Comparison of ENCODE assay signal across 1 cellular context in genomic region chr11:59968395-59968783, GRCh38.
A peak's percentile ranks its signal among the peaks of the same experiment; 100 is the strongest.
TF ChIP-seq lines count a peak whose summit lies in the region.

No MANE protein-coding gene starts in this region.

TF ChIP-seq in K562, 482 proteins besides CTCF, POLR2A, EP300 and RAD21 (continued from another document):
- 0 out of 2 replicates have a peak, but pooled peaks have one; percentile 41 for TF ChIP-seq HDAC8 (tag; IDR thresholded peaks at IDR 0.05)
- TF ChIP-seq BRD9 (IDR thresholded peaks at IDR 0.05; ENCODE audit: low read depth, partially characterized antibody) = peak; percentile 8
- no peak for TF ChIP-seq RERE (CRISPR knock-in tag; IDR thresholded peaks at IDR 0.05; ENCODE audit: borderline replicate concordance)
- TF ChIP-seq ZNF175 (CRISPR knock-in tag; IDR thresholded peaks at IDR 0.05; ENCODE audit: low read depth) = 0 out of 2 replicates have a peak, but pooled peaks have one; percentile 41
- TF ChIP-seq SMAD3 (CRISPR knock-in tag; conservative IDR thresholded peaks at IDR 0.05) = peak; percentile 3; the same call in 1 of the 2 replicates
- TF ChIP-seq CEBPG (CRISPR knock-in tag; IDR thresholded peaks at IDR 0.05) = no peak
- TF ChIP-seq CEBPG (tag; conservative IDR thresholded peaks at IDR 0.05 in 1 of 2, IDR thresholded peaks at IDR 0.05 in 1 of 2) = peak in 1 of 2 experiments; percentile 5; a peak in 1 of 4 replicates
- 0 out of 2 replicates have a peak, but pooled peaks have one; percentile 20 for TF ChIP-seq SMAD4 (CRISPR knock-in tag; conservative IDR thresholded peaks at IDR 0.05)
- peak; percentile 25; the same call in 1 of the 2 replicates for TF ChIP-seq ZNF589 (CRISPR knock-in tag; IDR thresholded peaks at IDR 0.05; ENCODE audit: low read depth)
- peak; percentile 29; the same call in 1 of the 2 replicates for TF ChIP-seq RBFOX2 (IDR thresholded peaks at IDR 0.05; ENCODE audit: low read depth, low read length)
- TF ChIP-seq GATA2 (CRISPR knock-in tag; IDR thresholded peaks at IDR 0.05) = no peak
- TF ChIP-seq ZEB2 (IDR thresholded peaks at IDR 0.05) = 0 out of 2 replicates have a peak, but pooled peaks have one; percentile 7
- no peak for TF ChIP-seq MTF1 (CRISPR knock-in tag; IDR thresholded peaks at IDR 0.05; ENCODE audit: borderline replicate concordance)
- TF ChIP-seq NR2C2 (CRISPR knock-in tag; IDR thresholded peaks at IDR 0.05) = no peak
- peak; percentile 43; the same call in 1 of the 2 replicates for TF ChIP-seq NR2C2 (tag; IDR thresholded peaks at IDR 0.05)
- TF ChIP-seq ZNF311 (CRISPR knock-in tag; IDR thresholded peaks at IDR 0.05) = peak; percentile 43; the same call in 1 of the 2 replicates
- no peak for TF ChIP-seq MIER1 (IDR thresholded peaks at IDR 0.05; ENCODE audit: low read depth)
- peak; percentile 14; the same call in 1 of the 2 replicates for TF ChIP-seq TCF15 (CRISPR knock-in tag; IDR thresholded peaks at IDR 0.05)
- peak; percentile 20; the same call in 1 of the 2 replicates for TF ChIP-seq ZNF644 (tag; IDR thresholded peaks at IDR 0.05; ENCODE audit: low read depth)
- 0 out of 2 replicates have a peak, but pooled peaks have one; percentile 5 for TF ChIP-seq DEAF1 (CRISPR knock-in tag; IDR thresholded peaks at IDR 0.05)
- TF ChIP-seq NFRKB (IDR thresholded peaks at IDR 0.05; ENCODE audit: low read depth) = peak; percentile 64; the same call in 1 of the 2 replicates
- peak; percentile 36; the same call in 1 of the 2 replicates for TF ChIP-seq BCL6 (CRISPR knock-in tag; IDR thresholded peaks at IDR 0.05)
